In genomic region chr2:46508734-46509133, GRCh38 we compare ENCODE assay signal across 27 cellular contexts. TPM values are rescaled to one million over a fixed set of nuclear protein-coding genes. Genes with fewer than 3 reads are reported as not detected.
A peak's percentile ranks its signal among the peaks of the same experiment; 100 is the strongest.
DNase-seq lines count a peak whose midpoint lies in the region; ATAC-seq, FAIRE-seq and TF ChIP-seq lines count a peak whose summit lies in the region.
"Had no signal": no experiment of that assay in that cellular context is flagged by ENCODE, and none has a peak within 500 bp of the region (broad histone marks: within the 10 kb centered on the region; RNA-seq: fewer than 3 reads in every experiment).

No MANE protein-coding gene starts in this region.

- H3K27me3 Mint-ChIP-seq in activated naive CD4-positive, alpha-beta T cell treated with anti-CD3 and anti-CD28 coated beads for 36 hours (ENCODE audit: low read depth): no peaks in the 10 kb centered on the region
- H3K27me3 Mint-ChIP-seq in osteocyte (ENCODE audit: unreplicated experiment) (peaks cover 4% of the 10 kb centered on the region), MCF 10A (ENCODE audit: insufficient read depth, unreplicated experiment) (no peaks in the 10 kb centered on the region)
- H3K27me3 Mint-ChIP-seq: CD4-positive, alpha-beta memory T cell had no signal

- H3K79me2 ChIP-seq in K562 (ENCODE audit: control insufficient read depth, insufficient read depth, low read length) (no peaks in the 10 kb centered on the region), H1 (ENCODE audit: control insufficient read depth in 1 of 2, insufficient read depth in 2 of 2, low read length in 2 of 2) (no peaks in the 10 kb centered on the region)

- H2BK15ac ChIP-seq in H1 (ENCODE audit: low read length): no peak overlapping the region

- in situ Hi-C loops in K562 (cut with MboI): no loop called here

- no peak overlapping the region for H3K4ac ChIP-seq in H1 (replicated peaks; ENCODE audit: insufficient read length, low read depth, low read length)

- no peak overlapping the region for H4K5ac ChIP-seq in H1 (ENCODE audit: insufficient read length, low read depth, low read length)

- peak overlapping the region; percentile 34 for H3K27ac Mint-ChIP-seq in activated naive CD4-positive, alpha-beta T cell treated with anti-CD3 and anti-CD28 coated beads for 36 hours
- no peak overlapping the region for H3K27ac Mint-ChIP-seq in activated naive CD4-positive, alpha-beta T cell treated with anti-CD3 and anti-CD28 coated beads, Interleukin-2, amount 50 U/mL, for 72 hours
- H3K27ac Mint-ChIP-seq in osteocyte (ENCODE audit: unreplicated experiment) (no peak overlapping the region), MCF 10A (ENCODE audit: low read depth, unreplicated experiment) (no peak overlapping the region)
- H3K27ac Mint-ChIP-seq: HFFc6 had no signal

- BruUV-seq in K562 (replicated peaks; lab: Mats Ljungman, UMichigan) (no TSS peak), MCF 10A (replicated peaks; lab: Mats Ljungman, UMichigan) (no TSS peak)

- H3K9me1 ChIP-seq in K562 (ENCODE audit: control insufficient read depth, insufficient read depth, low read length): no peaks in the 10 kb centered on the region

- H3K4me1 ChIP-seq in K562 (replicated peaks in 1 of 2; ENCODE audit: control insufficient read depth in 2 of 2, insufficient read depth in 2 of 2, low read length in 2 of 2): no peaks in the 10 kb centered on the region
- peaks cover 0 to 7% (median 4%) of the 10 kb centered on the region in 4 experiments; a peak in 3 of 7 replicates for H3K4me1 ChIP-seq in H1 (replicated peaks in 1 of 4; ENCODE audit: control insufficient read depth in 3 of 4, insufficient read depth in 4 of 4, low read length in 3 of 4)
- H3K4me1 ChIP-seq: A549, BE2C had no signal

- H3K9me3 Mint-ChIP-seq in activated naive CD4-positive, alpha-beta T cell treated with anti-CD3 and anti-CD28 coated beads for 36 hours: no peaks in the 10 kb centered on the region
- H3K9me3 Mint-ChIP-seq in activated naive CD4-positive, alpha-beta T cell treated with anti-CD3 and anti-CD28 coated beads, Interleukin-2, amount 50 U/mL, for 72 hours: peaks cover 0 to 5% of the 10 kb centered on the region in 2 donors
- H3K9me3 Mint-ChIP-seq in osteocyte (ENCODE audit: unreplicated experiment): no peaks in the 10 kb centered on the region
- H3K9me3 Mint-ChIP-seq in MCF 10A (ENCODE audit: unreplicated experiment): no peaks in the 10 kb centered on the region
- H3K9me3 Mint-ChIP-seq: CD4-positive, alpha-beta memory T cell; H9; HFFc6 had no signal

- no peaks in the 10 kb centered on the region for H3K79me1 ChIP-seq in H1 (ENCODE audit: low read depth, low read length)

- no peak for ATAC-seq in activated naive CD4-positive, alpha-beta T cell treated with anti-CD3 and anti-CD28 coated beads, Interleukin-2, amount 50 U/mL, for 72 hours
- ATAC-seq in K562 (no peak), HG03095 (IDR thresholded peaks at IDR 0.05; ENCODE audit: unreplicated experiment) (no peak)
- ATAC-seq: A549, HCT116 had no signal

- H4K8ac ChIP-seq in H1 (ENCODE audit: extremely low read depth, insufficient read depth, low read length): peak overlapping the region; percentile 23; the same call in 1 of the 2 replicates

- no peak overlapping the region for H3K4me3 Mint-ChIP-seq in activated naive CD4-positive, alpha-beta T cell treated with anti-CD3 and anti-CD28 coated beads for 36 hours
- no peak overlapping the region for H3K4me3 Mint-ChIP-seq in osteocyte (ENCODE audit: unreplicated experiment)
- H3K4me3 Mint-ChIP-seq in MCF 10A (ENCODE audit: unreplicated experiment): no peak overlapping the region
- H3K4me3 Mint-ChIP-seq: CD4-positive, alpha-beta memory T cell; H9; HFFc6 had no signal

- 38% methylated on average over 3 of the region's 3 CpGs for WGBS in K562 (ENCODE audit: insufficient coverage, low coverage, missing lambda C conversion rate)
- WGBS in H1 (ENCODE audit: extremely low coverage in 1 of 2, insufficient coverage in 1 of 2, insufficient read length in 1 of 2, insufficient replicate concordance in 2 of 2, low coverage in 1 of 2, low lambda C conversion rate in 2 of 2, missing lambda C conversion rate in 1 of 2), 2 experiments: 94% methylated on average over 3 of the region's 3 CpGs; no CpG with 5 or more reads in 1 of the 2 experiments

- CTCF ChIA-PET in activated naive CD4-positive, alpha-beta T cell treated with anti-CD3 and anti-CD28 coated beads for 36 hours (lab: Charles Lee): no interaction called here
- CTCF ChIA-PET in K562 (lab: Yijun Ruan, JAX; ENCODE audit: low intra/inter-chr PET ratio) (no interaction called here), H1 (lab: Charles Lee; ENCODE audit: partially characterized antibody) (interaction anchor here (0.7 kb wide), 1 partner anchor 1468 kb away, joined by 3 read pairs; no protein-coding TSS in a partner anchor), MCF 10A (lab: Yijun Ruan, JAX) (no interaction called here)

- no peak overlapping the region for H2AK5ac ChIP-seq in H1 (ENCODE audit: low read depth, low read length)

- FAIRE-seq in K562 (lab: Jason Lieb, UNC) (peak; percentile 42), H1 (lab: Jason Lieb, UNC) (no peak)
- FAIRE-seq: A549, GM12891, GM18507 had no signal

- H2AFZ ChIP-seq in K562 (ENCODE audit: low read depth, low read length): no peak overlapping the region
- H2AFZ ChIP-seq in H1 (ENCODE audit: low read length): no peak overlapping the region

- H3K36me3 ChIP-seq in K562 (ENCODE audit: control insufficient read depth, insufficient read depth, low read length) (no peaks in the 10 kb centered on the region), H1 (ENCODE audit: control insufficient read depth in 2 of 4, insufficient read depth in 4 of 4, low read length in 3 of 4) (no peaks in the 10 kb centered on the region; a peak in 1 of 8 replicates)
- H3K36me3 ChIP-seq: BE2C; BLaER1 treated with 17β-estradiol and CSF1 and Interleukin-3, amounts not matched to agents 10 nM and 100 nM had no signal

- H3K4me3 ChIP-seq in K562: no peak overlapping the region
- H3K4me3 ChIP-seq in H1 (ENCODE audit: extremely low read depth in 1 of 4, insufficient read depth in 2 of 4, low read depth in 3 of 4, low read length in 4 of 4): no peak overlapping the region
- H3K4me3 ChIP-seq: A549; BLaER1 treated with 17β-estradiol and CSF1 and Interleukin-3, amounts not matched to agents 10 nM and 100 nM had no signal

- POLR2A ChIA-PET in K562 (lab: Yijun Ruan, JAX) (interaction anchor here (0.6 kb wide), 1 partner anchor 12 kb away, joined by 4 read pairs; no protein-coding TSS in a partner anchor), H1 (lab: Charles Lee; ENCODE audit: partially characterized antibody) (no interaction called here), MCF 10A (lab: Yijun Ruan, JAX) (no interaction called here)

- H3K14ac ChIP-seq in H1 (ENCODE audit: insufficient read length): no peak overlapping the region

- peaks cover 9% of the 10 kb centered on the region for H3K4me1 Mint-ChIP-seq in activated naive CD4-positive, alpha-beta T cell treated with anti-CD3 and anti-CD28 coated beads for 36 hours (ENCODE audit: low read depth)
- H3K4me1 Mint-ChIP-seq in osteocyte (ENCODE audit: unreplicated experiment) (no peaks in the 10 kb centered on the region), MCF 10A (ENCODE audit: insufficient read depth, unreplicated experiment) (no peaks in the 10 kb centered on the region)

- intact Hi-C loops in activated naive CD4-positive, alpha-beta T cell treated with anti-CD3 and anti-CD28 coated beads for 36 hours (cut with micrococcal nuclease): no loop called here
- intact Hi-C loops in K562 (cut with micrococcal nuclease) (no loop called here), MCF 10A (cut with micrococcal nuclease) (no loop called here)

- H3K18ac ChIP-seq in H1 (ENCODE audit: extremely low read depth, low read length): no peak overlapping the region

- DNase-seq in activated naive CD4-positive, alpha-beta T cell treated with anti-CD3 and anti-CD28 coated beads for 36 hours: no peak
- DNase-seq in activated naive CD4-positive, alpha-beta T cell treated with anti-CD3 and anti-CD28 coated beads, Interleukin-2, amount 50 U/mL, for 72 hours (ENCODE audit: low spot score in 2 of 2): no peak
- DNase-seq in K562 (ENCODE audit: extremely low read depth in 1 of 4, low spot score in 3 of 4) (no peak), H1 (ENCODE audit: low read depth in 1 of 2, low spot score in 2 of 2) (no peak), osteocyte (ENCODE audit: extremely low spot score, unreplicated experiment) (peak; percentile 36), MCF 10A (ENCODE audit: unreplicated experiment) (no peak)
- DNase-seq: 8988T; ACHN; AML-193; BE2C; Calu3; CD4-positive, alpha-beta memory T cell; COR-L47; DMS53; DMS79 treated with DMSO at 0.1 percent for 48 hours; GF-D8; GOT3; H9; HFFc6 had no signal

- no peak overlapping the region for H2BK12ac ChIP-seq in H1 (ENCODE audit: low read depth, low read length)

- TF ChIP-seq POLR2A in K562 (conservative IDR thresholded peaks at IDR 0.05) (no peak), H1 (IDR thresholded peaks at IDR 0.05; ENCODE audit: control extremely low read depth in 1 of 2, low read depth in 2 of 2, low read length in 2 of 2) (no peak)

- no peaks in the 10 kb centered on the region for H3K23me2 ChIP-seq in H1 (ENCODE audit: low read depth, low read length)

- no peak overlapping the region for H4K91ac ChIP-seq in H1 (replicated peaks; ENCODE audit: insufficient read length, low read length)

- TF ChIP-seq RAD21 in K562 (CRISPR knock-in tag; conservative IDR thresholded peaks at IDR 0.05 in 1 of 2, IDR thresholded peaks at IDR 0.05 in 1 of 2) (no peak), H1 (IDR thresholded peaks at IDR 0.05 in 1 of 2, conservative IDR thresholded peaks at IDR 0.05 in 1 of 2; ENCODE audit: low read depth in 2 of 2, low read length in 2 of 2) (no peak)

- H3K27ac ChIP-seq in K562 (ENCODE audit: extremely low read depth, low read depth, low read length): no peak overlapping the region
- H3K27ac ChIP-seq in H1 (ENCODE audit: low read depth, low read length): no peak overlapping the region
- H3K27ac ChIP-seq: A549; BLaER1 treated with 17β-estradiol and CSF1 and Interleukin-3, amounts not matched to agents 10 nM and 100 nM had no signal

- H3K27me3 ChIP-seq in K562 (ENCODE audit: control insufficient read depth in 2 of 2, insufficient read depth in 2 of 2, low read length in 2 of 2) (no peaks in the 10 kb centered on the region), H1 (replicated peaks in 1 of 4; ENCODE audit: control insufficient read depth in 3 of 4, extremely low read depth in 1 of 4, insufficient read depth in 3 of 4, low read length in 3 of 4) (no peaks in the 10 kb centered on the region)
- H3K27me3 ChIP-seq: BE2C; BLaER1 treated with 17β-estradiol and CSF1 and Interleukin-3, amounts not matched to agents 10 nM and 100 nM had no signal

- H3K23ac ChIP-seq in H1 (ENCODE audit: insufficient read length): no peak overlapping the region

- no peak overlapping the region for H3K4me2 ChIP-seq in K562 (ENCODE audit: insufficient read depth, low read length)
- no peak overlapping the region for H3K4me2 ChIP-seq in H1 (ENCODE audit: insufficient read depth in 1 of 2, low read depth in 2 of 2, low read length in 2 of 2)
- H3K4me2 ChIP-seq: A549; BLaER1 treated with 17β-estradiol and CSF1 and Interleukin-3, amounts not matched to agents 10 nM and 100 nM had no signal

- no peak overlapping the region for H3K9ac ChIP-seq in K562 (ENCODE audit: insufficient read depth in 1 of 2, low read depth in 2 of 2, low read length in 2 of 2)
- H3K9ac ChIP-seq in H1 (replicated peaks in 1 of 4; ENCODE audit: extremely low read depth in 1 of 4, low read depth in 3 of 4, low read length in 3 of 4): no peak overlapping the region
- H3K9ac ChIP-seq: BLaER1 treated with 17β-estradiol and CSF1 and Interleukin-3, amounts not matched to agents 10 nM and 100 nM had no signal

- no peak overlapping the region for H2BK20ac ChIP-seq in H1 (ENCODE audit: low read length)

- H3K36me3 Mint-ChIP-seq in activated naive CD4-positive, alpha-beta T cell treated with anti-CD3 and anti-CD28 coated beads for 36 hours (ENCODE audit: low read depth): no peaks in the 10 kb centered on the region
- H3K36me3 Mint-ChIP-seq in activated naive CD4-positive, alpha-beta T cell treated with anti-CD3 and anti-CD28 coated beads, Interleukin-2, amount 50 U/mL, for 72 hours: no peaks in the 10 kb centered on the region
- H3K36me3 Mint-ChIP-seq in osteocyte (ENCODE audit: unreplicated experiment) (no peaks in the 10 kb centered on the region), MCF 10A (ENCODE audit: insufficient read depth, unreplicated experiment) (no peaks in the 10 kb centered on the region)

- H3K56ac ChIP-seq in H1 (replicated peaks; ENCODE audit: insufficient read length, low read depth, low read length): no peak overlapping the region

- no peaks in the 10 kb centered on the region for H4K20me1 ChIP-seq in K562 (replicated peaks; ENCODE audit: control insufficient read depth, insufficient read depth, low read length)
- H4K20me1 ChIP-seq in H1 (replicated peaks in 1 of 2; ENCODE audit: control insufficient read depth in 1 of 2, insufficient read depth in 2 of 2, low read length in 2 of 2): no peaks in the 10 kb centered on the region
- H4K20me1 ChIP-seq: BLaER1 treated with 17β-estradiol and CSF1 and Interleukin-3, amounts not matched to agents 10 nM and 100 nM had no signal

- TF ChIP-seq CTCF in K562 (IDR thresholded peaks at IDR 0.05 in 2 of 3, conservative IDR thresholded peaks at IDR 0.05 in 1 of 3; ENCODE audit: insufficient read depth in 2 of 3, low read depth in 1 of 3, low read length in 3 of 3): no peak
- no peak for TF ChIP-seq CTCF in H1 (IDR thresholded peaks at IDR 0.05; ENCODE audit: control extremely low read depth in 1 of 3, insufficient read depth in 1 of 3, low read depth in 1 of 3, low read length in 3 of 3)
- no peak for TF ChIP-seq CTCF in osteocyte (IDR thresholded peaks at IDR 0.05)
- TF ChIP-seq CTCF in MCF 10A (IDR thresholded peaks at IDR 0.05; ENCODE audit: unreplicated experiment): no peak

- no peak overlapping the region for H2BK5ac ChIP-seq in H1 (ENCODE audit: low read depth, low read length)

- no peak overlapping the region for H2BK120ac ChIP-seq in H1 (replicated peaks; ENCODE audit: low read depth, low read length)

- TF ChIP-seq EP300 in K562 (IDR thresholded peaks at IDR 0.05; ENCODE audit: low read length): no peak
- no peak for TF ChIP-seq EP300 in H1 (IDR thresholded peaks at IDR 0.05; ENCODE audit: borderline replicate concordance in 1 of 2, low read depth in 2 of 2, low read length in 2 of 2)

- no peaks in the 10 kb centered on the region for H3K9me3 ChIP-seq in K562 (replicated peaks; ENCODE audit: control insufficient read depth, insufficient read depth, low read depth, low read length)
- H3K9me3 ChIP-seq in H1 (ENCODE audit: insufficient read depth in 2 of 2, low read depth in 1 of 2, low read length in 1 of 2): no peaks in the 10 kb centered on the region
- H3K9me3 ChIP-seq: A549, BE2C had no signal

RNA-seq across cellular contexts. Expression of gene TMEM247, which starts 29.4 kb away (rescaled TPM):
- not detected for total RNA-seq in activated naive CD4-positive, alpha-beta T cell treated with anti-CD3 and anti-CD28 coated beads for 36 hours
- not detected for total RNA-seq in activated naive CD4-positive, alpha-beta T cell treated with anti-CD3 and anti-CD28 coated beads, Interleukin-2, amount 50 U/mL, for 72 hours
- 3.0 TPM in 1 of 2 replicates, not detected in the other for total RNA-seq in K562 (2011; cell fraction: chromatin; rRNA removed; ENCODE audit: low replicate concordance)
- total RNA-seq in K562 (2011; cell fraction: nucleolus; rRNA removed): 0.92 and 2.0 TPM in 2 replicates
- 1.5 TPM in 1 of 2 replicates, not detected in the other for total RNA-seq in K562 (2011; cell fraction: nucleoplasm; rRNA removed)
- 3.0 and 3.7 TPM in 2 replicates for total RNA-seq in K562 (2014; rRNA removed)
- 0.51 and 1.4 TPM in 2 replicates for total RNA-seq in K562 (2014; rRNA removed; fragmentation: Illumina TruSeq; extraction: Trizol)
- total RNA-seq in K562 (2015; rRNA removed; fragmentation: Illumina TruSeq; extraction: Trizol): 1.2 and 1.3 TPM in 2 replicates
- 4.7 and 4.9 TPM in 2 replicates for total RNA-seq in K562 (2021)
- polyA plus RNA-seq in K562 (2011; rRNA removed): 0.18 and 3.2 TPM in 2 replicates
- 0.27 and 4.6 TPM in 2 replicates for polyA plus RNA-seq in K562 (2011; cell fraction: cytosol; rRNA removed)
- polyA plus RNA-seq in K562 (2011; cell fraction: nucleus; rRNA removed): 0.32 and 6.5 TPM in 2 replicates
- 3.0 and 6.2 TPM in 2 replicates for polyA plus RNA-seq in K562 (2012)
- polyA plus RNA-seq in K562 (2014; fragmentation: Illumina TruSeq; extraction: Trizol): 0.24 and 1.6 TPM in 2 replicates
- 1 to 10 TPM; 2.1 to 3.1 TPM for polyA plus RNA-seq in K562 (2014; fragmentation: Nextera tagmentation; extraction: Ambion mirVana)
- 4.4 and 6.8 TPM in 2 replicates for polyA plus RNA-seq in K562 (2014; rRNA removed)
- 0.35 TPM in 1 of 2 replicates, not detected in the other for polyA minus RNA-seq in K562 (2011; rRNA and poly(A)+ RNA removed)
- polyA minus RNA-seq in K562 (2011; cell fraction: cytosol; rRNA and poly(A)+ RNA removed): not detected in 2 replicates
- 1.1 TPM in 1 of 2 replicates, not detected in the other for polyA minus RNA-seq in K562 (2011; cell fraction: nucleus; rRNA and poly(A)+ RNA removed)
- total RNA-seq in H1 (2021; fragmentation: NEBNext Ultra II Directional; extraction: Animal tissue kit (Norgen Biotek cat#: 25700)): not detected in 2 replicates
- not detected in 2 replicates for polyA plus RNA-seq in H1 (2011; rRNA removed)
- polyA plus RNA-seq in H1 (2011; cell fraction: cytosol; rRNA removed): not detected
- polyA plus RNA-seq in H1 (2011; cell fraction: nucleus; rRNA removed): not detected
- polyA plus RNA-seq in H1 (2012, experiment 1 of 2): not detected in 4 replicates
- not detected for polyA plus RNA-seq in H1 (2012, experiment 2 of 2)
- not detected for polyA plus RNA-seq in H1 (2013, experiment 1 of 2)
- polyA plus RNA-seq in H1 (2013, experiment 2 of 2): not detected
- polyA minus RNA-seq in H1 (2011; rRNA and poly(A)+ RNA removed): not detected in 2 replicates
- not detected for polyA minus RNA-seq in H1 (2011; cell fraction: cytosol; rRNA and poly(A)+ RNA removed)
- polyA minus RNA-seq in H1 (2011; cell fraction: nucleus; rRNA and poly(A)+ RNA removed): not detected
- total RNA-seq in osteocyte: not detected in 2 replicates
- total RNA-seq in MCF 10A (2022): not detected in 2 replicates
- total RNA-seq: Calu3; CD4-positive, alpha-beta memory T cell; Daoy; G401; H9; HFFc6 had no signal
- polyA plus RNA-seq: A549; CD4-positive, alpha-beta memory T cell had no signal

RNA-seq across cellular contexts. Expression of gene RHOQ, which starts 33.6 kb away (rescaled TPM):
- total RNA-seq in activated naive CD4-positive, alpha-beta T cell treated with anti-CD3 and anti-CD28 coated beads for 36 hours: 10 to 100 TPM in 1 of 2 experiments, 1 to 10 TPM in 1; 7.7 to 10.2 TPM
- total RNA-seq in activated naive CD4-positive, alpha-beta T cell treated with anti-CD3 and anti-CD28 coated beads, Interleukin-2, amount 50 U/mL, for 72 hours: 1 to 10 TPM; 4.2 to 6.6 TPM
- total RNA-seq in K562 (2011; cell fraction: chromatin; rRNA removed; ENCODE audit: low replicate concordance): 30.6 and 63.3 TPM in 2 replicates
- total RNA-seq in K562 (2011; cell fraction: nucleolus; rRNA removed): 18.5 and 24.9 TPM in 2 replicates
- total RNA-seq in K562 (2011; cell fraction: nucleoplasm; rRNA removed): 38.8 and 65.0 TPM in 2 replicates
- total RNA-seq in K562 (2014; rRNA removed): 11.0 and 14.2 TPM in 2 replicates
- total RNA-seq in K562 (2014; rRNA removed; fragmentation: Illumina TruSeq; extraction: Trizol): 19.7 and 23.0 TPM in 2 replicates
- 20.5 TPM in 2 replicates for total RNA-seq in K562 (2015; rRNA removed; fragmentation: Illumina TruSeq; extraction: Trizol)
- 17.9 and 20.1 TPM in 2 replicates for total RNA-seq in K562 (2021)
- polyA plus RNA-seq in K562 (2011; rRNA removed): 20.8 and 22.9 TPM in 2 replicates
- polyA plus RNA-seq in K562 (2011; cell fraction: cytosol; rRNA removed): 9.4 and 13.8 TPM in 2 replicates
- polyA plus RNA-seq in K562 (2011; cell fraction: nucleus; rRNA removed): 46.6 and 53.0 TPM in 2 replicates
- 20.0 and 35.0 TPM in 2 replicates for polyA plus RNA-seq in K562 (2012)
- 25.6 and 26.5 TPM in 2 replicates for polyA plus RNA-seq in K562 (2014; fragmentation: Illumina TruSeq; extraction: Trizol)
- polyA plus RNA-seq in K562 (2014; fragmentation: Nextera tagmentation; extraction: Ambion mirVana): 1 to 10 TPM; 7.6 to 8.2 TPM
- polyA plus RNA-seq in K562 (2014; rRNA removed): 15.8 and 17.9 TPM in 2 replicates
- polyA minus RNA-seq in K562 (2011; rRNA and poly(A)+ RNA removed): 16.6 and 19.7 TPM in 2 replicates
- 4.3 and 8.2 TPM in 2 replicates for polyA minus RNA-seq in K562 (2011; cell fraction: cytosol; rRNA and poly(A)+ RNA removed)
- 14.7 and 19.4 TPM in 2 replicates for polyA minus RNA-seq in K562 (2011; cell fraction: nucleus; rRNA and poly(A)+ RNA removed)
- total RNA-seq in H1 (2021; fragmentation: NEBNext Ultra II Directional; extraction: Animal tissue kit (Norgen Biotek cat#: 25700)): 37.8 and 47.0 TPM in 2 replicates
- 32.6 TPM in 2 replicates for polyA plus RNA-seq in H1 (2011; rRNA removed)
- 28.1 TPM for polyA plus RNA-seq in H1 (2011; cell fraction: cytosol; rRNA removed)
- polyA plus RNA-seq in H1 (2011; cell fraction: nucleus; rRNA removed): 87.8 TPM
- 21.9 to 34.0 TPM (median 27.2 TPM) in 4 replicates for polyA plus RNA-seq in H1 (2012, experiment 1 of 2)
- polyA plus RNA-seq in H1 (2012, experiment 2 of 2): 4.0 TPM
- polyA plus RNA-seq in H1 (2013, experiment 1 of 2): 72.6 TPM
- 61.3 TPM for polyA plus RNA-seq in H1 (2013, experiment 2 of 2)
- 32.0 and 34.4 TPM in 2 replicates for polyA minus RNA-seq in H1 (2011; rRNA and poly(A)+ RNA removed)
- polyA minus RNA-seq in H1 (2011; cell fraction: cytosol; rRNA and poly(A)+ RNA removed): 19.2 TPM
- 81.2 TPM for polyA minus RNA-seq in H1 (2011; cell fraction: nucleus; rRNA and poly(A)+ RNA removed)
- 90.6 and 91.3 TPM in 2 replicates for total RNA-seq in osteocyte
- total RNA-seq in MCF 10A (2022): 30.4 and 44.8 TPM in 2 replicates

RNA-seq across cellular contexts. Expression of gene ATP6V1E2, which starts 33.6 kb away (rescaled TPM):
- total RNA-seq in activated naive CD4-positive, alpha-beta T cell treated with anti-CD3 and anti-CD28 coated beads for 36 hours: 10 to 100 TPM; 14.9 to 17.1 TPM
- total RNA-seq in activated naive CD4-positive, alpha-beta T cell treated with anti-CD3 and anti-CD28 coated beads, Interleukin-2, amount 50 U/mL, for 72 hours: 1 to 10 TPM; 2.8 to 6.4 TPM
- 9.3 and 14.4 TPM in 2 replicates for total RNA-seq in K562 (2011; cell fraction: chromatin; rRNA removed; ENCODE audit: low replicate concordance)
- total RNA-seq in K562 (2011; cell fraction: nucleolus; rRNA removed): 6.8 and 8.8 TPM in 2 replicates
- 9.9 and 10.0 TPM in 2 replicates for total RNA-seq in K562 (2011; cell fraction: nucleoplasm; rRNA removed)
- total RNA-seq in K562 (2014; rRNA removed): 8.4 and 9.2 TPM in 2 replicates
- 10.2 and 10.3 TPM in 2 replicates for total RNA-seq in K562 (2014; rRNA removed; fragmentation: Illumina TruSeq; extraction: Trizol)
- total RNA-seq in K562 (2015; rRNA removed; fragmentation: Illumina TruSeq; extraction: Trizol): 8.8 and 10.0 TPM in 2 replicates
- 9.7 and 11.5 TPM in 2 replicates for total RNA-seq in K562 (2021)
- polyA plus RNA-seq in K562 (2011; rRNA removed): 8.5 and 11.3 TPM in 2 replicates
- polyA plus RNA-seq in K562 (2011; cell fraction: cytosol; rRNA removed): 6.7 and 7.3 TPM in 2 replicates
- 6.3 and 8.2 TPM in 2 replicates for polyA plus RNA-seq in K562 (2011; cell fraction: nucleus; rRNA removed)
- 7.8 and 14.8 TPM in 2 replicates for polyA plus RNA-seq in K562 (2012)
- 8.2 and 11.9 TPM in 2 replicates for polyA plus RNA-seq in K562 (2014; fragmentation: Illumina TruSeq; extraction: Trizol)
- 1 to 10 TPM; 3.8 to 4.1 TPM for polyA plus RNA-seq in K562 (2014; fragmentation: Nextera tagmentation; extraction: Ambion mirVana)
- 5.4 and 7.7 TPM in 2 replicates for polyA plus RNA-seq in K562 (2014; rRNA removed)
- polyA minus RNA-seq in K562 (2011; rRNA and poly(A)+ RNA removed): 10.0 and 11.0 TPM in 2 replicates
- polyA minus RNA-seq in K562 (2011; cell fraction: cytosol; rRNA and poly(A)+ RNA removed): 4.1 and 6.8 TPM in 2 replicates
- polyA minus RNA-seq in K562 (2011; cell fraction: nucleus; rRNA and poly(A)+ RNA removed): 4.7 and 7.4 TPM in 2 replicates
- 11.1 and 11.7 TPM in 2 replicates for total RNA-seq in H1 (2021; fragmentation: NEBNext Ultra II Directional; extraction: Animal tissue kit (Norgen Biotek cat#: 25700))
- polyA plus RNA-seq in H1 (2011; rRNA removed): 4.3 and 6.0 TPM in 2 replicates
- polyA plus RNA-seq in H1 (2011; cell fraction: cytosol; rRNA removed): 4.3 TPM
- polyA plus RNA-seq in H1 (2011; cell fraction: nucleus; rRNA removed): 11.3 TPM
- 6.3 to 9.2 TPM (median 8.2 TPM) in 4 replicates for polyA plus RNA-seq in H1 (2012, experiment 1 of 2)
- polyA plus RNA-seq in H1 (2012, experiment 2 of 2): 2.9 TPM
- 7.8 TPM for polyA plus RNA-seq in H1 (2013, experiment 1 of 2)
- polyA plus RNA-seq in H1 (2013, experiment 2 of 2): 8.0 TPM
- polyA minus RNA-seq in H1 (2011; rRNA and poly(A)+ RNA removed): 8.3 and 8.7 TPM in 2 replicates
- polyA minus RNA-seq in H1 (2011; cell fraction: cytosol; rRNA and poly(A)+ RNA removed): 3.9 TPM
- polyA minus RNA-seq in H1 (2011; cell fraction: nucleus; rRNA and poly(A)+ RNA removed): 22.8 TPM
- 8.9 and 9.3 TPM in 2 replicates for total RNA-seq in osteocyte
- 11.9 and 18.4 TPM in 2 replicates for total RNA-seq in MCF 10A (2022)
